In the genomic region with DNA sequence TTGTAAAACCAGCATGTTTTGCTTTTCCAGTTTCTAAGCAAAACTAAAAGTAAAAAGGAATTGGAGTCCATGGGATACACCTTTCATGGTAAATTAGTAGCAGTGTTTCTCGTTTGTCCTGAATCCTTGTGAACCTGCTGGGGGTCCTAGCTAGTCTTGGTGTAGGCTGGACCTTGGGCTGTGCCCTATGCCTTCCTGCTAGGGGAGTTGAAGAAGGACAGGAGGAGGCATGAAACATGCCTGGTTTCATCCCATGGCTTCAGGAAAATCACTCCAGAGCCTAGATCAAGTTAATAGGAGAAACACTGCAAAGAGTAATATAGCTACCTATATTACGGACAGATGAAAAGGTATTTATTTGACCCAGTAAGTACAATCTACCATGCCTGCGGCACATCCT, we compare ENCODE assay signal across 25 cellular contexts. TPM values are rescaled to one million over a fixed set of nuclear protein-coding genes. Genes with fewer than 3 reads are reported as not detected.
"Had no signal": no experiment of that assay in that cellular context is flagged by ENCODE, and none has a peak within 500 bp of the region (broad histone marks: within the 10 kb centered on the region; RNA-seq: fewer than 3 reads in every experiment).

No MANE protein-coding gene starts in this region.

- H3K36me3 Mint-ChIP-seq: stimulated activated effector memory CD8-positive, alpha-beta T cell treated with anti-CD3 and anti-CD28 coated beads, Interleukin-12 subunit alpha, Interleukin-12 subunit beta, amount 100 ng/mL, for 72 hours had no signal

- H3K9me3 ChIP-seq: adrenal gland, ascending aorta, heart right ventricle, right lobe of liver, SJCRH30, thoracic aorta, upper lobe of left lung had no signal

- DNase-seq: activated gamma-delta T cell treated with Interleukin-2 at 50 U/mL for 16 hours; activated T-cell treated with anti-CD3 and anti-CD28 coated beads for 4 hours; brain microvascular endothelial cell; caudate nucleus; effector CD4-positive, alpha-beta T cell; heart right ventricle; left cardiac atrium; mesenchymal stem cell; occipital lobe; right lobe of liver; SJCRH30; stimulated activated CD4-positive, alpha-beta T cell treated with anti-CD3 and anti-CD28 coated beads, Interleukin-2, amount 100 ng/mL, for 24 hours; T-helper 1 cell; T-helper 9 cell; upper lobe of left lung had no signal

- H3K27ac ChIP-seq: adrenal gland, ascending aorta, brain microvascular endothelial cell, heart right ventricle, right lobe of liver, SJCRH30, skin epidermis, thoracic aorta, upper lobe of left lung had no signal

- ATAC-seq: heart right ventricle; left cardiac atrium; right lobe of liver; stimulated activated effector memory CD8-positive, alpha-beta T cell treated with anti-CD3 and anti-CD28 coated beads, Interleukin-12 subunit alpha, Interleukin-12 subunit beta, amount 100 ng/mL, for 72 hours had no signal

- H3K9me3 Mint-ChIP-seq: dendritic cell treated with granulocyte-macrophage colony-stimulating factor and Interleukin-4, amounts not matched to agents 40 ng/mL and 50 ng/mL, for 4 days; stimulated activated effector memory CD8-positive, alpha-beta T cell treated with anti-CD3 and anti-CD28 coated beads, Interleukin-12 subunit alpha, Interleukin-12 subunit beta, amount 100 ng/mL, for 72 hours had no signal

- H3K36me3 ChIP-seq: adrenal gland, ascending aorta, brain microvascular endothelial cell, heart right ventricle, right lobe of liver, SJCRH30, thoracic aorta, upper lobe of left lung had no signal

- H3K4me3 Mint-ChIP-seq: dendritic cell treated with granulocyte-macrophage colony-stimulating factor and Interleukin-4, amounts not matched to agents 40 ng/mL and 50 ng/mL, for 4 days; stimulated activated effector memory CD8-positive, alpha-beta T cell treated with anti-CD3 and anti-CD28 coated beads, Interleukin-12 subunit alpha, Interleukin-12 subunit beta, amount 100 ng/mL, for 72 hours had no signal

- H3K27me3 ChIP-seq: adrenal gland, ascending aorta, brain microvascular endothelial cell, right lobe of liver, SJCRH30, upper lobe of left lung had no signal

- H3K27ac Mint-ChIP-seq: dendritic cell treated with granulocyte-macrophage colony-stimulating factor and Interleukin-4, amounts not matched to agents 40 ng/mL and 50 ng/mL, for 4 days; stimulated activated effector memory CD8-positive, alpha-beta T cell treated with anti-CD3 and anti-CD28 coated beads, Interleukin-12 subunit alpha, Interleukin-12 subunit beta, amount 100 ng/mL, for 72 hours had no signal

- H3K4me1 ChIP-seq: adrenal gland, right lobe of liver, SJCRH30 had no signal

- H3K4me3 ChIP-seq: adrenal gland, ascending aorta, heart right ventricle, right lobe of liver, SJCRH30, skin epidermis, thoracic aorta, upper lobe of left lung had no signal

RNA-seq across cellular contexts. Expression of gene GDF10, which starts 41.1 kb away (rescaled TPM):
- total RNA-seq: epithelial cell of proximal tubule, fibroblast of villous mesenchyme, mononuclear cell, myocyte, right lobe of liver, SJCRH30 had no signal
